In the genomic region with DNA sequence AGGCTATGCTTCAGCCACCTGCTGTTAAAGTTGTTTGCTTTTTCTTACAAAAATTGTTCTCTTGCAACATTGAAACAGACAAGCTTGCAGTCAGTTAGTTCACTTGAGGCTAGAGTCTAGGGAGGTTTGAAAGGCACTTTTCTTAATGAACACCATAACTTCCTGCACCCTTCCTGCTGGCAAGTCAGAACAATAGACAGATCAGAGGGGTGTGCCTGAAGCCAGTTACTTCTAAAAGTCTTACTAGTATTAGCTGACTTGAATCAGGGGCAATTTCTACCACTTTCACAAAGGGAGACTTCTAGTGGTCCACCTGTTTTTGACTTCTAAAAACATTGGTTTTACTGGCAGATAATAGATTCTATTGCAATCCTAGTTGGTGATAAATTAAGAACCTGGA, we compare ENCODE assay signal across 23 cellular contexts.
DNase-seq lines count a peak whose midpoint lies in the region; ATAC-seq and TF ChIP-seq lines count a peak whose summit lies in the region.
"Had no signal": no experiment of that assay in that cellular context is flagged by ENCODE, and none has a peak within 500 bp of the region (broad histone marks: within the 10 kb centered on the region; RNA-seq: fewer than 3 reads in every experiment).

No MANE protein-coding gene starts in this region.

- no peak overlapping the region for H3K56ac ChIP-seq in H9 (ENCODE audit: insufficient read length, low read depth, low read length)

- H2AFZ ChIP-seq in H9 (ENCODE audit: low read length) = peak overlapping the region; percentile 40

- no peak for DNase-seq in H9
- peak; percentile 83 for DNase-seq in NCI-H69 (lab: John Stamatoyannopoulos, UW)
- DNase-seq in epithelial cell of esophagus (ENCODE audit: low read depth) = peak; percentile 9
- peak; percentile 20 for DNase-seq in smooth muscle cell of the brain vasculature (ENCODE audit: low read depth, low spot score)
- DNase-seq in aorta = no peak
- DNase-seq in nucleus accumbens (lab: John Stamatoyannopoulos, UW) = no peak
- no peak for DNase-seq in T-helper 17 cell
- DNase-seq: AML-193; CD4-positive, alpha-beta T cell; DMS53; GOT3; IMR-90; KG1; NCI-H1048; NCI-H187; NCI-H446 treated with DMSO at 0.1 percent for 48 hours; NCI-H526; Right ventricle myocardium superior; RPMI8226 had no signal

- H4K8ac ChIP-seq in H9 (replicated peaks; ENCODE audit: insufficient read length, low read depth, low read length) = no peak overlapping the region

- no peak overlapping the region for H3K23ac ChIP-seq in H9 (ENCODE audit: insufficient read length, low read depth, low read length)

- H4K20me1 ChIP-seq in H9 (ENCODE audit: control insufficient read depth, insufficient read depth, insufficient read length) = no peaks in the 10 kb centered on the region
- H4K20me1 ChIP-seq: BLaER1 treated with 17β-estradiol and CSF1 and Interleukin-3, amounts not matched to agents 10 nM and 100 nM had no signal

- H2BK15ac ChIP-seq in H9 (ENCODE audit: low read depth, low read length) = no peak overlapping the region

- H3K4me3 ChIP-seq in epithelial cell of esophagus (ENCODE audit: low read length) (no peak overlapping the region), aorta (ENCODE audit: low read length in 2 of 2) (no peak overlapping the region)
- H3K4me3 ChIP-seq: A549; BLaER1 treated with 17β-estradiol and CSF1 and Interleukin-3, amounts not matched to agents 10 nM and 100 nM; SJSA1 had no signal

- no peaks in the 10 kb centered on the region for H3K79me2 ChIP-seq in H9 (ENCODE audit: insufficient read depth, low read length)

- no peaks in the 10 kb centered on the region for H3K4me1 Mint-ChIP-seq in H9
- no peaks in the 10 kb centered on the region for H3K4me1 Mint-ChIP-seq in T-helper 17 cell

- H3K9me3 ChIP-seq in H9 (ENCODE audit: control insufficient read depth, low read depth, low read length) (no peaks in the 10 kb centered on the region), aorta (ENCODE audit: control insufficient read depth, low read length) (peaks cover 2% of the 10 kb centered on the region), T-helper 17 cell (ENCODE audit: control insufficient read depth, low read length, poor library complexity, severe bottlenecking) (no peaks in the 10 kb centered on the region)
- H3K9me3 ChIP-seq: A549; BLaER1 treated with 17β-estradiol and CSF1 and Interleukin-3, amounts not matched to agents 10 nM and 100 nM; SJSA1 had no signal

- no peaks in the 10 kb centered on the region for H3K4me1 ChIP-seq in H9 (ENCODE audit: insufficient read depth, low read length)
- no peaks in the 10 kb centered on the region for H3K4me1 ChIP-seq in aorta (ENCODE audit: control insufficient read depth in 1 of 2, insufficient read depth in 2 of 2, low read length in 2 of 2)
- H3K4me1 ChIP-seq: A549; BLaER1 treated with 17β-estradiol and CSF1 and Interleukin-3, amounts not matched to agents 10 nM and 100 nM; SJSA1 had no signal

- H3K23me2 ChIP-seq in H9 (ENCODE audit: insufficient read length, low read depth, low read length, poor library complexity, severe bottlenecking) = no peaks in the 10 kb centered on the region

- H3K4ac ChIP-seq in H9 (ENCODE audit: low read depth, low read length) = no peak overlapping the region

- H3K27me3 Mint-ChIP-seq in H9 (ENCODE audit: low read depth) = no peaks in the 10 kb centered on the region
- no peaks in the 10 kb centered on the region for H3K27me3 Mint-ChIP-seq in T-helper 17 cell
- H3K27me3 Mint-ChIP-seq: CD4-positive, alpha-beta T cell had no signal

- no peak overlapping the region for H3K14ac ChIP-seq in H9 (ENCODE audit: insufficient read depth, low read length)

- no peak overlapping the region for H2BK5ac ChIP-seq in H9 (ENCODE audit: insufficient read length, low read length)

- H3K9me3 Mint-ChIP-seq in H9 = no peaks in the 10 kb centered on the region; a peak in 1 of 5 replicates

- no peak overlapping the region for H2BK12ac ChIP-seq in H9 (ENCODE audit: insufficient read length, low read depth, low read length)

- H3K27ac Mint-ChIP-seq in H9 (no peak overlapping the region; a peak in 1 of 7 replicates), T-helper 17 cell (no peak overlapping the region)
- H3K27ac Mint-ChIP-seq: CD4-positive, alpha-beta T cell had no signal

- H3K36me3 Mint-ChIP-seq in H9 (ENCODE audit: insufficient read depth in 1 of 3, low read depth in 3 of 3) (no peaks in the 10 kb centered on the region; a peak in 2 of 7 replicates), T-helper 17 cell (ENCODE audit: low read depth) (no peaks in the 10 kb centered on the region)

- no peak overlapping the region for H2BK20ac ChIP-seq in H9 (ENCODE audit: low read depth, low read length, poor library complexity, severe bottlenecking)

- no peak overlapping the region for H3K18ac ChIP-seq in H9 (ENCODE audit: insufficient read length, low read depth, low read length)

- intact Hi-C loops in aorta (cut with DNase I) = no loop called here

- H2AK5ac ChIP-seq in H9 (ENCODE audit: insufficient read length, low read length) = no peak overlapping the region

- TF ChIP-seq CTCF in H9 (conservative IDR thresholded peaks at IDR 0.05) (no peak), epithelial cell of esophagus (IDR thresholded peaks at IDR 0.05; ENCODE audit: insufficient read depth, low read depth, low read length, missing control alignments) (no peak)

- H3K79me1 ChIP-seq in H9 (ENCODE audit: insufficient read depth, low read depth, low read length, poor library complexity, severe bottlenecking) = no peaks in the 10 kb centered on the region

- no peak overlapping the region for H3T11ph ChIP-seq in H9 (ENCODE audit: low read length)

- H3K4me3 Mint-ChIP-seq in H9 (no peak overlapping the region), T-helper 17 cell (no peak overlapping the region)
- H3K4me3 Mint-ChIP-seq: CD4-positive, alpha-beta T cell had no signal

- no peak overlapping the region for H4K5ac ChIP-seq in H9 (ENCODE audit: insufficient read length, low read depth, low read length)

- no peak overlapping the region for H3K4me2 ChIP-seq in H9 (ENCODE audit: insufficient read depth, insufficient read length, low read length)
- H3K4me2 ChIP-seq: A549; BLaER1 treated with 17β-estradiol and CSF1 and Interleukin-3, amounts not matched to agents 10 nM and 100 nM had no signal

- no peak overlapping the region for H3K27ac ChIP-seq in H9 (ENCODE audit: insufficient read length, low read depth, low read length)
- no peak overlapping the region for H3K27ac ChIP-seq in aorta (ENCODE audit: low read depth in 1 of 2, low read length in 2 of 2)
- H3K27ac ChIP-seq: A549; BLaER1 treated with 17β-estradiol and CSF1 and Interleukin-3, amounts not matched to agents 10 nM and 100 nM; SJSA1 had no signal

- H3K9ac ChIP-seq in H9 (ENCODE audit: extremely low read depth, insufficient read length, low read length) = no peak overlapping the region
- H3K9ac ChIP-seq: BLaER1 treated with 17β-estradiol and CSF1 and Interleukin-3, amounts not matched to agents 10 nM and 100 nM had no signal

- H3K27me3 ChIP-seq in H9 (ENCODE audit: insufficient read depth, low read length) (no peaks in the 10 kb centered on the region), aorta (ENCODE audit: control insufficient read depth in 1 of 2, insufficient read depth in 2 of 2, low read length in 1 of 2) (no peaks in the 10 kb centered on the region)
- H3K27me3 ChIP-seq: BLaER1 treated with 17β-estradiol and CSF1 and Interleukin-3, amounts not matched to agents 10 nM and 100 nM; SJSA1 had no signal

- ATAC-seq in aorta (ENCODE audit: low FRiP score) (no peak), T-helper 17 cell (no peak)
- ATAC-seq: A549, HCT116 had no signal

- no peak overlapping the region for H4K91ac ChIP-seq in H9 (ENCODE audit: insufficient read length, low read depth, low read length)

- H3K36me3 ChIP-seq in aorta (ENCODE audit: control insufficient read depth in 1 of 2, insufficient read depth in 2 of 2, low read length in 1 of 2) = no peaks in the 10 kb centered on the region
- H3K36me3 ChIP-seq: BLaER1 treated with 17β-estradiol and CSF1 and Interleukin-3, amounts not matched to agents 10 nM and 100 nM; SJSA1 had no signal

- H2BK120ac ChIP-seq in H9 (ENCODE audit: low read depth, low read length, poor library complexity, severe bottlenecking) = no peak overlapping the region

Comparison
In these comparisons a context has a peak if more than half of its experiments do, and no peak if none do; other contexts are left out.
1. DNase-seq: peak in NCI-H69 (single experiment), epithelial cell of esophagus (single experiment) and smooth muscle cell of the brain vasculature (single experiment); none in H9 (single experiment), aorta (0 of 2), nucleus accumbens (0 of 56) and T-helper 17 cell (0 of 3).